ENCODE assay signal across 15 cellular contexts in genomic region chr17:61204456-61204855, GRCh38.
"Had no signal": no experiment of that assay in that cellular context is flagged by ENCODE, and none has a peak within 500 bp of the region (broad histone marks: within the 10 kb centered on the region; RNA-seq: fewer than 3 reads in every experiment).

No MANE protein-coding gene starts in this region.

- H3K27me3 ChIP-seq: dorsolateral prefrontal cortex, gastroesophageal sphincter, spleen had no signal

- H3K36me3 ChIP-seq: gastroesophageal sphincter, spleen had no signal

- H3K9me3 ChIP-seq: gastroesophageal sphincter, spleen had no signal

- ATAC-seq: activated CD4-positive, alpha-beta T cell treated with anti-CD3 and anti-CD28 coated beads for 36 hours; activated CD8-positive, alpha-beta memory T cell treated with anti-CD3 and anti-CD28 coated beads, Interleukin-2, amount 10 ng/mL, durations not matched to agents 7 days and 5 days; gastroesophageal sphincter; SK-N-SH treated with all-trans-retinoic acid at 6 μM for 48 hours; stimulated activated naive B cell treated with anti-CD40 and anti-IgM and Interleukin-4, amounts not matched to agents 10 μg/mL and 1 μg/mL and 100 μg/mL, for 72 hours; T-cell had no signal

- DNase-seq: activated CD4-positive, alpha-beta memory T cell treated with anti-CD3 and anti-CD28 coated beads, Interleukin-2, amount 10 ng/mL, durations not matched to agents 7 days and 5 days; activated CD4-positive, alpha-beta T cell treated with anti-CD3 and anti-CD28 coated beads for 36 hours; activated CD8-positive, alpha-beta memory T cell treated with anti-CD3 and anti-CD28 coated beads, Interleukin-2, amount 10 ng/mL, durations not matched to agents 7 days and 5 days; dorsolateral prefrontal cortex; endodermal cell; hypothalamus; islet precursor cell; nephron progenitor cell; posterior cingulate gyrus; spleen; stimulated activated naive B cell treated with anti-CD40 and anti-IgM and Interleukin-4, amounts not matched to agents 10 μg/mL and 1 μg/mL and 100 μg/mL, for 72 hours; T-cell had no signal

- H3K4me3 ChIP-seq: gastroesophageal sphincter, spleen had no signal

- H3K27ac ChIP-seq: epithelial cell of prostate had no signal
